8 cellular contexts compared by ENCODE assay signal in the genomic region with DNA sequence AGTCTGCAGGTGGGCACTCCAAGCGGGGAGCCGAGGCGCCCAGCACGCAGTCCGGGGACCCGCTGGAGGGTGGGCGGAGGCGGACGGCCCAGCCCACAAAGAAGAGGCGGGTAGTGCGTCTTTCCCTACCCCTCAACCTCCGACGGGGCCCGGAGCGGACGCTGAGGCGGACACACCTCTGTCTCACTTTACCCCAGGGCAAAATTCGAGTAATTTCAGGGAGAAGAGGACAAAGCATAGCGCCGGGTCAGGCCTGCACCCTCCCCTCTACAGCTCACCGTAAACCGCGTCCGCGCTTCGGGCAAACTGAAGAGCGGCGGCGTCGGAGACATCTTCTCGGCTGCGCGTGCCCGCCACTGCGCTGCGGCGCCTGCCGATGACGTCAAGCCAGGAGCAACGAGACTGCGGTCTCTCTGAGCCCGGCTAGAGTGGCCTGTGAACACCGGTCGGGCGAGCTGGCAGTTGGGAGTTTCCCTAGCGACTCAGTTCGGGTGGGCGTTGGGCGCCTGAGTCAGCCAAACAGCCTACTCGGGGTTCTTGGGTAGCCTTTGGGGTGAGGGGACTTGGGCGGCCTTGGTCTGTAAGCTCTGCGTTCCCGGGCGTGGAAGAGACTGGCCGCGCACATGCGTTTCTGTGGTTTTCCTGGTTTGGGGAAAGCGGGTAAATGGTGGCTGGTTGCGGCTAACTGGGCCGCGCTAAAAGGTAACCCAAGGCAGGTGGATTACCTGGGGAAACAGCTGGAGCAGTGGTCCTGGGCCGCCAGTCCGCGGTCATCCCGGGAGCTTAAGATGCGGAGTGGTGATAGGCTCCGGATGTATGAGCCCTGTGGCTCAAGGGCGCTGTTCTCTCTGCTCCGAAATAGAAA. TPM values are rescaled to one million over a fixed set of nuclear protein-coding genes. Genes with fewer than 3 reads are reported as not detected.
DNase-seq lines count a peak whose midpoint lies in the region; ATAC-seq and TF ChIP-seq lines count a peak whose summit lies in the region.

A gene with protein sequence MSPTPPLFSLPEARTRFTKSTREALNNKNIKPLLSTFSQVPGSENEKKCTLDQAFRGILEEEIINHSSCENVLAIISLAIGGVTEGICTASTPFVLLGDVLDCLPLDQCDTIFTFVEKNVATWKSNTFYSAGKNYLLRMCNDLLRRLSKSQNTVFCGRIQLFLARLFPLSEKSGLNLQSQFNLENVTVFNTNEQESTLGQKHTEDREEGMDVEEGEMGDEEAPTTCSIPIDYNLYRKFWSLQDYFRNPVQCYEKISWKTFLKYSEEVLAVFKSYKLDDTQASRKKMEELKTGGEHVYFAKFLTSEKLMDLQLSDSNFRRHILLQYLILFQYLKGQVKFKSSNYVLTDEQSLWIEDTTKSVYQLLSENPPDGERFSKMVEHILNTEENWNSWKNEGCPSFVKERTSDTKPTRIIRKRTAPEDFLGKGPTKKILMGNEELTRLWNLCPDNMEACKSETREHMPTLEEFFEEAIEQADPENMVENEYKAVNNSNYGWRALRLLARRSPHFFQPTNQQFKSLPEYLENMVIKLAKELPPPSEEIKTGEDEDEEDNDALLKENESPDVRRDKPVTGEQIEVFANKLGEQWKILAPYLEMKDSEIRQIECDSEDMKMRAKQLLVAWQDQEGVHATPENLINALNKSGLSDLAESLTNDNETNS (minus strand): TSS at position 360 of the 865 bp plus-strand sequence. CDS start 28 bp downstream, at position 332.

- no peak for TF ChIP-seq EP300 in gastroesophageal sphincter (IDR thresholded peaks at IDR 0.05)

- H3K36me3 ChIP-seq in GM06990 (ENCODE audit: control insufficient read depth, insufficient read depth, low read length) (no peaks in the 10 kb centered on the region; the same call in 1 of the 2 replicates), SK-N-MC (ENCODE audit: insufficient read depth, low read length) (peaks cover 28% of the 10 kb centered on the region), gastroesophageal sphincter (peaks cover 0 to 24% of the 10 kb centered on the region in 2 donors), neutrophil (peaks cover 4% of the 10 kb centered on the region)

- peak; percentile 98 for ATAC-seq in gastroesophageal sphincter

- H3K4me3 Mint-ChIP-seq in HFFc6, result peak within 1 kb of the TSS; percentile 99
- H3K4me3 Mint-ChIP-seq in activated naive CD4-positive, alpha-beta T cell treated with anti-CD3 and anti-CD28 coated beads, Interleukin-2, amount 10 ng/mL, durations not matched to agents 7 days and 5 days, result peak within 1 kb of the TSS; percentile 97

- no peaks in the 10 kb centered on the region for H3K9me3 Mint-ChIP-seq in HFFc6
- H3K9me3 Mint-ChIP-seq in activated naive CD4-positive, alpha-beta T cell treated with anti-CD3 and anti-CD28 coated beads, Interleukin-2, amount 10 ng/mL, durations not matched to agents 7 days and 5 days, result no peaks in the 10 kb centered on the region

- peaks cover 10% of the 10 kb centered on the region for H3K36me3 Mint-ChIP-seq in HFFc6 (ENCODE audit: low read depth)
- peaks cover 13% of the 10 kb centered on the region for H3K36me3 Mint-ChIP-seq in activated naive CD4-positive, alpha-beta T cell treated with anti-CD3 and anti-CD28 coated beads, Interleukin-2, amount 10 ng/mL, durations not matched to agents 7 days and 5 days

- H3K27ac Mint-ChIP-seq in HFFc6, result peak within 1 kb of the TSS; percentile 100
- H3K27ac Mint-ChIP-seq in activated naive CD4-positive, alpha-beta T cell treated with anti-CD3 and anti-CD28 coated beads, Interleukin-2, amount 10 ng/mL, durations not matched to agents 7 days and 5 days, result peak within 1 kb of the TSS; percentile 98

- TF ChIP-seq POLR2A in gastroesophageal sphincter (IDR thresholded peaks at IDR 0.05), result peak; percentile 81 to 83

- H3K4me1 Mint-ChIP-seq in HFFc6 (ENCODE audit: low read depth), result peaks cover 19% of the 10 kb centered on the region
- peaks cover 37% of the 10 kb centered on the region for H3K4me1 Mint-ChIP-seq in activated naive CD4-positive, alpha-beta T cell treated with anti-CD3 and anti-CD28 coated beads, Interleukin-2, amount 10 ng/mL, durations not matched to agents 7 days and 5 days

- H3K27ac ChIP-seq in SK-N-MC (peak within 1 kb of the TSS; percentile 82), gastroesophageal sphincter (peak within 1 kb of the TSS; percentile 72 to 95 (median 92)), neutrophil (peak within 1 kb of the TSS; percentile 75)

- peaks cover 0 to 29% (median 4%) of the 10 kb centered on the region in 3 donors for H3K4me1 ChIP-seq in gastroesophageal sphincter
- H3K4me1 ChIP-seq in neutrophil (ENCODE audit: control insufficient read depth in 1 of 2, insufficient read depth in 1 of 2, low read depth in 1 of 2, low read length in 1 of 2), result peaks cover 15 to 17% of the 10 kb centered on the region in 2 experiments

- H3K27me3 ChIP-seq in GM06990 (replicated peaks; ENCODE audit: control insufficient read depth, insufficient read depth, low read length), result no peaks in the 10 kb centered on the region
- H3K27me3 ChIP-seq in gastroesophageal sphincter, result no peaks in the 10 kb centered on the region
- H3K27me3 ChIP-seq in neutrophil, result no peaks in the 10 kb centered on the region

- WGBS in gastroesophageal sphincter (ENCODE audit: low coverage in 1 of 2), 2 donors, result 0% methylated on average over 13 of the region's 69 CpGs; no CpG with 5 or more reads in 1 of the 2 donors

- CTCF ChIA-PET in activated naive CD4-positive, alpha-beta T cell treated with anti-CD3 and anti-CD28 coated beads, Interleukin-2, amount 10 ng/mL, durations not matched to agents 7 days and 5 days (lab: Charles Lee), result interaction anchor here (0.6 to 1.6 kb wide), 5 partner anchors 12 to 474 kb away, joined by 3 to 5 read pairs (median 4); partner anchors contain the start of gene ENOSF1

- H3K4me3 ChIP-seq in GM06990 (replicated peaks; ENCODE audit: low read depth, low read length) (peak within 1 kb of the TSS; percentile 92), SK-N-MC (peak within 1 kb of the TSS; percentile 98), gastroesophageal sphincter (peak within 1 kb of the TSS; percentile 67 to 83), neutrophil (ENCODE audit: low read depth in 1 of 2, low read length in 1 of 2) (peak within 1 kb of the TSS; percentile 73 to 75)

- DNase-seq in GM06990 (ENCODE audit: extremely low read depth, insufficient read length) (peak; percentile 95), HFFc6 (peak; percentile 88), NAMALWA (ENCODE audit: low spot score) (peak; percentile 94), SK-N-MC (ENCODE audit: low read depth, low spot score) (no peak)
- peak; percentile 96 for DNase-seq in activated naive CD4-positive, alpha-beta T cell treated with anti-CD3 and anti-CD28 coated beads, Interleukin-2, amount 10 ng/mL, durations not matched to agents 7 days and 5 days

- H3K9me3 ChIP-seq in SK-N-MC (ENCODE audit: low read depth, low read length) (no peaks in the 10 kb centered on the region), gastroesophageal sphincter (no peaks in the 10 kb centered on the region), neutrophil (no peaks in the 10 kb centered on the region)

- H3K27me3 Mint-ChIP-seq in HFFc6 (ENCODE audit: insufficient read depth), result peaks cover 2% of the 10 kb centered on the region
- peaks cover 5% of the 10 kb centered on the region for H3K27me3 Mint-ChIP-seq in activated naive CD4-positive, alpha-beta T cell treated with anti-CD3 and anti-CD28 coated beads, Interleukin-2, amount 10 ng/mL, durations not matched to agents 7 days and 5 days

- H3K9ac ChIP-seq in SK-N-MC (ENCODE audit: insufficient read length), result peak within 1 kb of the TSS; percentile 98

- no peak for TF ChIP-seq CTCF in GM06990 (IDR thresholded peaks at IDR 0.05; ENCODE audit: insufficient read depth, low read length, poor library complexity, severe bottlenecking)
- no peak for TF ChIP-seq CTCF in HFFc6 (IDR thresholded peaks at IDR 0.05)
- TF ChIP-seq CTCF in gastroesophageal sphincter (IDR thresholded peaks at IDR 0.05), result peak in 1 of 4 experiments; percentile 4
- TF ChIP-seq CTCF in neutrophil (IDR thresholded peaks at IDR 0.05), result no peak
- no peak for TF ChIP-seq CTCF in subcutaneous adipose tissue (IDR thresholded peaks at IDR 0.05; ENCODE audit: low read depth)

RNA-seq across cellular contexts. Expression of the gene that starts here (rescaled TPM):
- 10 to 100 TPM; 12.9 to 18.5 (median 16.4) TPM for total RNA-seq in HFFc6 (2021; fragmentation: NEBNext Ultra II Directional; extraction: Animal tissue kit (Norgen Biotek cat#: 25700))
- total RNA-seq in gastroesophageal sphincter (10 to 100 TPM; 17.1 to 84.4 (median 28.9) TPM), subcutaneous adipose tissue (10 to 100 TPM; 50.3 to 69.7 (median 63.4) TPM)
